In genomic region chr17:44556114-44556853, GRCh38 we compare ENCODE assay signal across 1 cellular context.
TF ChIP-seq lines count a peak whose summit lies in the region.

No MANE protein-coding gene starts in this region.

TF ChIP-seq in endothelial cell of umbilical vein, 7 proteins besides CTCF, POLR2A, EP300 and RAD21 (continued from another document):
- TF ChIP-seq MAX (IDR thresholded peaks at IDR 0.05; ENCODE audit: insufficient read depth, insufficient read length) (no peak), JUN (IDR thresholded peaks at IDR 0.05; ENCODE audit: borderline replicate concordance, insufficient read depth, insufficient read length, low read depth) (no peak), EZH2 (IDR thresholded peaks at IDR 0.05; ENCODE audit: borderline replicate concordance, low read depth, low read length, severe bottlenecking) (no peak), MYC (IDR thresholded peaks at IDR 0.05; ENCODE audit: low read depth, low read length) (no peak)
